11 cellular contexts compared by ENCODE assay signal in genomic region chr20:50163570-50164317, GRCh38. TPM values are rescaled to one million over a fixed set of nuclear protein-coding genes. Genes with fewer than 3 reads are reported as not detected.
DNase-seq lines count a peak whose midpoint lies in the region; ATAC-seq and TF ChIP-seq lines count a peak whose summit lies in the region.
"Had no signal": no experiment of that assay in that cellular context is flagged by ENCODE, and none has a peak within 500 bp of the region (broad histone marks: within the 10 kb centered on the region; RNA-seq: fewer than 3 reads in every experiment).

No MANE protein-coding gene starts in this region.

- peaks cover 2 to 11% (median 8%) of the 10 kb centered on the region in 4 donors for H3K4me1 Mint-ChIP-seq in CD4-positive, alpha-beta memory T cell

- intact Hi-C loops in breast epithelium (cut with DNase I; ENCODE audit: low total_unique reads) = no loop called here
- intact Hi-C loops in lower lobe of right lung (cut with DNase I) = no loop called here
- intact Hi-C loops in upper lobe of right lung (cut with DNase I) = no loop called here
- intact Hi-C loops in CD4-positive, alpha-beta memory T cell (cut with micrococcal nuclease) = no loop called here

- no peak for ATAC-seq in lower lobe of right lung
- ATAC-seq in upper lobe of right lung = no peak
- no peak for ATAC-seq in HG03439 (IDR thresholded peaks at IDR 0.05; ENCODE audit: unreplicated experiment)
- ATAC-seq in HG03039 (IDR thresholded peaks at IDR 0.05; ENCODE audit: unreplicated experiment) = no peak
- ATAC-seq: activated CD8-positive, alpha-beta T cell treated with anti-CD3 and anti-CD28 coated beads, Interleukin-2, amount 10 ng/mL, durations not matched to agents 7 days and 5 days; stimulated activated naive B cell treated with anti-CD40 and anti-IgM and Interleukin-4, amounts not matched to agents 10 μg/mL and 1 μg/mL and 100 μg/mL, for 72 hours had no signal

- TF ChIP-seq CTCF in breast epithelium (IDR thresholded peaks at IDR 0.05) = no peak
- no peak for TF ChIP-seq CTCF in lower lobe of right lung (IDR thresholded peaks at IDR 0.05)
- no peak for TF ChIP-seq CTCF in upper lobe of right lung (IDR thresholded peaks at IDR 0.05)

- H3K27ac ChIP-seq in breast epithelium (peak overlapping the region; percentile 82 to 90), lower lobe of right lung (peak overlapping the region; percentile 8), upper lobe of right lung (peak overlapping the region; percentile 36)
- no peak overlapping the region for H3K27ac ChIP-seq in CD4-positive, alpha-beta memory T cell (ENCODE audit: low read depth, low read length)

- H3K36me3 Mint-ChIP-seq in CD4-positive, alpha-beta memory T cell = no peaks in the 10 kb centered on the region
- H3K36me3 Mint-ChIP-seq: stimulated activated naive B cell treated with anti-CD40 and anti-IgM and Interleukin-4, amounts not matched to agents 10 μg/mL and 1 μg/mL and 100 μg/mL, for 72 hours had no signal

- no peaks in the 10 kb centered on the region for H3K27me3 Mint-ChIP-seq in CD4-positive, alpha-beta memory T cell

- H3K4me3 Mint-ChIP-seq in CD4-positive, alpha-beta memory T cell = no peak overlapping the region
- H3K4me3 Mint-ChIP-seq: activated CD8-positive, alpha-beta T cell treated with anti-CD3 and anti-CD28 coated beads, Interleukin-2, amount 10 ng/mL, durations not matched to agents 7 days and 5 days; stimulated activated naive B cell treated with anti-CD40 and anti-IgM and Interleukin-4, amounts not matched to agents 10 μg/mL and 1 μg/mL and 100 μg/mL, for 72 hours had no signal

- H3K4me3 ChIP-seq in breast epithelium (no peak overlapping the region), lower lobe of right lung (no peak overlapping the region), upper lobe of right lung (no peak overlapping the region)
- H3K4me3 ChIP-seq in CD4-positive, alpha-beta memory T cell (ENCODE audit: low read length in 2 of 2) = no peak overlapping the region

- H3K27ac Mint-ChIP-seq in CD4-positive, alpha-beta memory T cell = peak overlapping the region in 2 of 7 donors; percentile 52 to 53
- H3K27ac Mint-ChIP-seq: activated CD8-positive, alpha-beta T cell treated with anti-CD3 and anti-CD28 coated beads, Interleukin-2, amount 10 ng/mL, durations not matched to agents 7 days and 5 days; stimulated activated naive B cell treated with anti-CD40 and anti-IgM and Interleukin-4, amounts not matched to agents 10 μg/mL and 1 μg/mL and 100 μg/mL, for 72 hours had no signal

- no peak for TF ChIP-seq POLR2A in breast epithelium (IDR thresholded peaks at IDR 0.05)

- H3K9me3 Mint-ChIP-seq in CD4-positive, alpha-beta memory T cell = no peaks in the 10 kb centered on the region
- H3K9me3 Mint-ChIP-seq: stimulated activated naive B cell treated with anti-CD40 and anti-IgM and Interleukin-4, amounts not matched to agents 10 μg/mL and 1 μg/mL and 100 μg/mL, for 72 hours had no signal

- H3K4me1 ChIP-seq in breast epithelium (peaks cover 2 to 4% of the 10 kb centered on the region in 2 donors), lower lobe of right lung (peaks cover 20% of the 10 kb centered on the region), upper lobe of right lung (peaks cover 2% of the 10 kb centered on the region)
- H3K4me1 ChIP-seq in CD4-positive, alpha-beta memory T cell (ENCODE audit: insufficient read depth, low read length) = peaks cover 9% of the 10 kb centered on the region

- CTCF ChIA-PET in CD4-positive, alpha-beta memory T cell (lab: Charles Lee; ENCODE audit: partially characterized antibody) = interaction anchor here (0.9 to 1.8 kb wide), 3 partner anchors 10 to 43 kb away, joined by 5 to 6 read pairs (median 5); partner anchors contain the start of gene PEDS1

- no peaks in the 10 kb centered on the region for H3K27me3 ChIP-seq in breast epithelium
- no peaks in the 10 kb centered on the region for H3K27me3 ChIP-seq in lower lobe of right lung (ENCODE audit: low read depth)
- no peaks in the 10 kb centered on the region for H3K27me3 ChIP-seq in upper lobe of right lung
- H3K27me3 ChIP-seq in CD4-positive, alpha-beta memory T cell (ENCODE audit: insufficient read depth, low read length) = no peaks in the 10 kb centered on the region

- DNase-seq in NCI-H2196 (lab: John Stamatoyannopoulos, UW; ENCODE audit: unreplicated experiment) (peak; percentile 36), NCI-H2196 treated with DMSO at 0.1 percent for 48 hours (lab: John Stamatoyannopoulos, UW; ENCODE audit: unreplicated experiment) (no peak), breast epithelium (ENCODE audit: low spot score in 2 of 2) (no peak), lower lobe of right lung (no peak), upper lobe of right lung (no peak)
- no peak for DNase-seq in CD4-positive, alpha-beta memory T cell
- DNase-seq: activated CD8-positive, alpha-beta T cell treated with anti-CD3 and anti-CD28 coated beads, Interleukin-2, amount 10 ng/mL, durations not matched to agents 7 days and 5 days; KG1; stimulated activated naive B cell treated with anti-CD40 and anti-IgM and Interleukin-4, amounts not matched to agents 10 μg/mL and 1 μg/mL and 100 μg/mL, for 72 hours had no signal

- H3K9me3 ChIP-seq in breast epithelium = no peaks in the 10 kb centered on the region
- no peaks in the 10 kb centered on the region for H3K9me3 ChIP-seq in lower lobe of right lung
- no peaks in the 10 kb centered on the region for H3K9me3 ChIP-seq in upper lobe of right lung
- no peaks in the 10 kb centered on the region for H3K9me3 ChIP-seq in CD4-positive, alpha-beta memory T cell (ENCODE audit: control insufficient read depth in 1 of 2, low read length in 2 of 2)

- H3K36me3 ChIP-seq in breast epithelium = no peaks in the 10 kb centered on the region
- H3K36me3 ChIP-seq in lower lobe of right lung = no peaks in the 10 kb centered on the region
- H3K36me3 ChIP-seq in upper lobe of right lung = no peaks in the 10 kb centered on the region
- no peaks in the 10 kb centered on the region for H3K36me3 ChIP-seq in CD4-positive, alpha-beta memory T cell (ENCODE audit: insufficient read depth, low read length)

- POLR2A ChIA-PET in CD4-positive, alpha-beta memory T cell (lab: Charles Lee; ENCODE audit: partially characterized antibody) = no interaction called here

RNA-seq across cellular contexts. Expression of gene PEDS1, which starts 10.2 kb away (rescaled TPM):
- total RNA-seq in breast epithelium (10 to 100 TPM; 12.9 to 29.4 (median 18.0) TPM), lower lobe of right lung (27.8 TPM), upper lobe of right lung (31.3 TPM)
- total RNA-seq in CD4-positive, alpha-beta memory T cell = 10 to 100 TPM; 16.8 TPM
- polyA plus RNA-seq in CD4-positive, alpha-beta memory T cell = 10 to 100 TPM; 14.7 to 25.1 TPM

RNA-seq across cellular contexts. Expression of gene CEBPB, which starts 26.9 kb away (rescaled TPM):
- 100 to 1,000 TPM; 137 to 177 (median 149) TPM for total RNA-seq in breast epithelium
- total RNA-seq in lower lobe of right lung = 326 TPM
- total RNA-seq in upper lobe of right lung = 271 TPM
- 10 to 100 TPM; 32.7 to 34.3 TPM for total RNA-seq in CD4-positive, alpha-beta memory T cell
- 10 to 100 TPM; 12.8 to 23.5 TPM for polyA plus RNA-seq in CD4-positive, alpha-beta memory T cell

RNA-seq across cellular contexts. Expression of gene UBE2V1, which starts 50.8 kb away (rescaled TPM):
- total RNA-seq in breast epithelium (10 to 100 TPM; 63.8 to 81.6 (median 79.9) TPM), lower lobe of right lung (83.4 TPM), upper lobe of right lung (83.2 TPM)
- 100 to 1,000 TPM; 131 to 133 TPM for total RNA-seq in CD4-positive, alpha-beta memory T cell
- polyA plus RNA-seq in CD4-positive, alpha-beta memory T cell = 100 to 1,000 TPM; 151 to 176 TPM
